ENCODE assay signal across 1 cellular context in the genomic region with DNA sequence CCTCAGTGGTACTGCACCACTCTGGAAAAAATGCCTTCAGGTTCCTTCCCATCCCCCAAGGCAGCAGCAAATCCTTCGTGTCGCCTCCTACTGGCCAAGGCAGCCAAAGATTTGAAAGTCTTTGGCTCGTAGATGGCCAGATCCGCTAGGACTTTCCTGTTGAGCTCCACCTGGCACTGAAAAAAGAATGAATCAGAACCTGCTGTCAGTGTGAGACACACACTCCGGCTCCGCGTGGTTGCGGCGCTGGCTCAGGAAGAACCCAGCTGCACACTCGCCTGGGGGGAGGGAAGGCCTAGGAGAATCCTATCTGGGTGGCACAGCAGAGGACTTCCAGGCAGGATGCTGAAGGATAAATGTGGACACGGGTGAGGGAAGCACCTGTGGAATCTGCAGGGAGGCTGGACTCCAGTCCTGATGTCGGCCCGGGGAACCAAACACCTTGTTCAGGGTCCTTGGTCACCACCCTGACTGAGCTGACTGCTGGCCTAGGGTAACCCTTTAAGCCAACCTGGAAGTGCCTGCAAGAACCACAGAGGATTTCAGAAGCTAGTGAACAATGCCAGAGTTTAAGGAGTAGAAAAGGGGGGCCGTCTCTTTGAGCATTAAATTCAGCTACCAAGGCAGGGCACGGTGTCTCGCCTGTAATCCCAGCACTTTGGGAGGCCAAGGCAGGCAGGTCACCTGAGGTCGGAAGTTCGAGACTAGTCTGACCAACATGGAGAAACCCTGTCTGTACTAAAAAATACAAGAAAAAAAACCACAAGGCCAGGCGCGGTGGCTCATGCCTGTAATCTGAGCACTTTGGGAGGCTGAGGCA.
TF ChIP-seq lines count a peak whose summit lies in the region.

No MANE protein-coding gene starts in this region.

TF ChIP-seq in HEK293, 187 proteins besides CTCF, POLR2A, EP300 and RAD21 (continued from another document):
- no peak for TF ChIP-seq ZNF140 (tag by site-specific recombination; IDR thresholded peaks at IDR 0.05)
- TF ChIP-seq IKZF3 (tag by site-specific recombination; IDR thresholded peaks at IDR 0.05): peak; percentile 30; the same call in 1 of the 2 replicates
- TF ChIP-seq, protein P1, sequence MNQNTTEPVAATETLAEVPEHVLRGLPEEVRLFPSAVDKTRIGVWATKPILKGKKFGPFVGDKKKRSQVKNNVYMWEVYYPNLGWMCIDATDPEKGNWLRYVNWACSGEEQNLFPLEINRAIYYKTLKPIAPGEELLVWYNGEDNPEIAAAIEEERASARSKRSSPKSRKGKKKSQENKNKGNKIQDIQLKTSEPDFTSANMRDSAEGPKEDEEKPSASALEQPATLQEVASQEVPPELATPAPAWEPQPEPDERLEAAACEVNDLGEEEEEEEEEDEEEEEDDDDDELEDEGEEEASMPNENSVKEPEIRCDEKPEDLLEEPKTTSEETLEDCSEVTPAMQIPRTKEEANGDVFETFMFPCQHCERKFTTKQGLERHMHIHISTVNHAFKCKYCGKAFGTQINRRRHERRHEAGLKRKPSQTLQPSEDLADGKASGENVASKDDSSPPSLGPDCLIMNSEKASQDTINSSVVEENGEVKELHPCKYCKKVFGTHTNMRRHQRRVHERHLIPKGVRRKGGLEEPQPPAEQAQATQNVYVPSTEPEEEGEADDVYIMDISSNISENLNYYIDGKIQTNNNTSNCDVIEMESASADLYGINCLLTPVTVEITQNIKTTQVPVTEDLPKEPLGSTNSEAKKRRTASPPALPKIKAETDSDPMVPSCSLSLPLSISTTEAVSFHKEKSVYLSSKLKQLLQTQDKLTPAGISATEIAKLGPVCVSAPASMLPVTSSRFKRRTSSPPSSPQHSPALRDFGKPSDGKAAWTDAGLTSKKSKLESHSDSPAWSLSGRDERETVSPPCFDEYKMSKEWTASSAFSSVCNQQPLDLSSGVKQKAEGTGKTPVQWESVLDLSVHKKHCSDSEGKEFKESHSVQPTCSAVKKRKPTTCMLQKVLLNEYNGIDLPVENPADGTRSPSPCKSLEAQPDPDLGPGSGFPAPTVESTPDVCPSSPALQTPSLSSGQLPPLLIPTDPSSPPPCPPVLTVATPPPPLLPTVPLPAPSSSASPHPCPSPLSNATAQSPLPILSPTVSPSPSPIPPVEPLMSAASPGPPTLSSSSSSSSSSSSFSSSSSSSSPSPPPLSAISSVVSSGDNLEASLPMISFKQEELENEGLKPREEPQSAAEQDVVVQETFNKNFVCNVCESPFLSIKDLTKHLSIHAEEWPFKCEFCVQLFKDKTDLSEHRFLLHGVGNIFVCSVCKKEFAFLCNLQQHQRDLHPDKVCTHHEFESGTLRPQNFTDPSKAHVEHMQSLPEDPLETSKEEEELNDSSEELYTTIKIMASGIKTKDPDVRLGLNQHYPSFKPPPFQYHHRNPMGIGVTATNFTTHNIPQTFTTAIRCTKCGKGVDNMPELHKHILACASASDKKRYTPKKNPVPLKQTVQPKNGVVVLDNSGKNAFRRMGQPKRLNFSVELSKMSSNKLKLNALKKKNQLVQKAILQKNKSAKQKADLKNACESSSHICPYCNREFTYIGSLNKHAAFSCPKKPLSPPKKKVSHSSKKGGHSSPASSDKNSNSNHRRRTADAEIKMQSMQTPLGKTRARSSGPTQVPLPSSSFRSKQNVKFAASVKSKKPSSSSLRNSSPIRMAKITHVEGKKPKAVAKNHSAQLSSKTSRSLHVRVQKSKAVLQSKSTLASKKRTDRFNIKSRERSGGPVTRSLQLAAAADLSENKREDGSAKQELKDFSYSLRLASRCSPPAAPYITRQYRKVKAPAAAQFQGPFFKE (tag by site-specific recombination; IDR thresholded peaks at IDR 0.05; ENCODE audit: borderline replicate concordance): no peak
- TF ChIP-seq TRIM28 (IDR thresholded peaks at IDR 0.05; ENCODE audit: borderline replicate concordance, low read length): 0 out of 2 replicates have a peak, but pooled peaks have one; percentile 52
- TF ChIP-seq ZNF324 (tag by site-specific recombination; IDR thresholded peaks at IDR 0.05): no peak
- peak; percentile 50; the same call in 1 of the 2 replicates for TF ChIP-seq ZSCAN16 (tag by site-specific recombination; IDR thresholded peaks at IDR 0.05)
- no peak for TF ChIP-seq ZNF112 (tag by site-specific recombination; IDR thresholded peaks at IDR 0.05)
- TF ChIP-seq ZXDB (tag by site-specific recombination; IDR thresholded peaks at IDR 0.05): 0 out of 2 replicates have a peak, but pooled peaks have one; percentile 25
- peak; percentile 85; the same call in 1 of the 2 replicates for TF ChIP-seq ZNF600 (tag by site-specific recombination; IDR thresholded peaks at IDR 0.05)
- no peak for TF ChIP-seq BCL11A (tag by site-specific recombination; IDR thresholded peaks at IDR 0.05; ENCODE audit: low read depth)
- 0 out of 2 replicates have a peak, but pooled peaks have one; percentile 47 for TF ChIP-seq ZNF184 (tag by site-specific recombination; IDR thresholded peaks at IDR 0.05)
- no peak for TF ChIP-seq ZNF114 (tag by site-specific recombination; IDR thresholded peaks at IDR 0.05)
- TF ChIP-seq ZNF843 (tag by site-specific recombination; IDR thresholded peaks at IDR 0.05): no peak
- no peak for TF ChIP-seq ZNF530 (tag by site-specific recombination; IDR thresholded peaks at IDR 0.05; ENCODE audit: low read depth)
- no peak for TF ChIP-seq ZNF48 (tag by site-specific recombination; IDR thresholded peaks at IDR 0.05)
- TF ChIP-seq EGR2 (tag by site-specific recombination; IDR thresholded peaks at IDR 0.05; ENCODE audit: low read depth): no peak
- 0 out of 2 replicates have a peak, but pooled peaks have one; percentile 22 for TF ChIP-seq ZSCAN30 (tag by site-specific recombination; IDR thresholded peaks at IDR 0.05)
- no peak for TF ChIP-seq ZNF341 (tag by site-specific recombination; IDR thresholded peaks at IDR 0.05; ENCODE audit: low read depth)
- TF ChIP-seq PRDM10 (tag by site-specific recombination; IDR thresholded peaks at IDR 0.05): peak; percentile 40; the same call in 1 of the 2 replicates
- TF ChIP-seq ZBTB17 (tag by site-specific recombination; IDR thresholded peaks at IDR 0.05): 0 out of 2 replicates have a peak, but pooled peaks have one; percentile 22
- peak; percentile 37; the same call in 1 of the 2 replicates for TF ChIP-seq ZEB2 (tag by site-specific recombination; IDR thresholded peaks at IDR 0.05)
- TF ChIP-seq YY2 (tag by site-specific recombination; IDR thresholded peaks at IDR 0.05): no peak
- TF ChIP-seq ZNF488 (tag by site-specific recombination; IDR thresholded peaks at IDR 0.05): no peak
- no peak for TF ChIP-seq ZNF169 (tag by site-specific recombination; IDR thresholded peaks at IDR 0.05)
- no peak for TF ChIP-seq ZNF529 (tag by site-specific recombination; IDR thresholded peaks at IDR 0.05; ENCODE audit: insufficient replicate concordance)
- no peak for TF ChIP-seq ZNF37A (tag by site-specific recombination; IDR thresholded peaks at IDR 0.05)
- peak; percentile 27; the same call in 1 of the 2 replicates for TF ChIP-seq ZNF660 (tag by site-specific recombination; IDR thresholded peaks at IDR 0.05)
- TF ChIP-seq, protein P2, sequence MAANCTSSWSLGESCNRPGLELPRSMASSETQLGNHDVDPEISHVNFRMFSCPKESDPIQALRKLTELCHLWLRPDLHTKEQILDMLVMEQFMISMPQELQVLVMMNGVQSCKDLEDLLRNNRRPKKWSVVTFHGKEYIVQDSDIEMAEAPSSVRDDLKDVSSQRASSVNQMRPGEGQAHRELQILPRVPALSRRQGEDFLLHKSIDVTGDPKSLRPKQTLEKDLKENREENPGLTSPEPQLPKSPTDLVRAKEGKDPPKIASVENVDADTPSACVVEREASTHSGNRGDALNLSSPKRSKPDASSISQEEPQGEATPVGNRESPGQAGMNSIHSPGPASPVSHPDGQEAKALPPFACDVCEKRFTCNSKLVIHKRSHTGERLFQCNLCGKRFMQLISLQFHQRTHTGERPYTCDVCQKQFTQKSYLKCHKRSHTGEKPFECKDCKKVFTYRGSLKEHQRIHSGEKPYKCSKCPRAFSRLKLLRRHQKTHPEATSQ (tag by site-specific recombination; IDR thresholded peaks at IDR 0.05): no peak
- TF ChIP-seq KLF8 (tag by site-specific recombination; IDR thresholded peaks at IDR 0.05): peak; percentile 60; the same call in 1 of the 2 replicates
- TF ChIP-seq, protein P3, sequence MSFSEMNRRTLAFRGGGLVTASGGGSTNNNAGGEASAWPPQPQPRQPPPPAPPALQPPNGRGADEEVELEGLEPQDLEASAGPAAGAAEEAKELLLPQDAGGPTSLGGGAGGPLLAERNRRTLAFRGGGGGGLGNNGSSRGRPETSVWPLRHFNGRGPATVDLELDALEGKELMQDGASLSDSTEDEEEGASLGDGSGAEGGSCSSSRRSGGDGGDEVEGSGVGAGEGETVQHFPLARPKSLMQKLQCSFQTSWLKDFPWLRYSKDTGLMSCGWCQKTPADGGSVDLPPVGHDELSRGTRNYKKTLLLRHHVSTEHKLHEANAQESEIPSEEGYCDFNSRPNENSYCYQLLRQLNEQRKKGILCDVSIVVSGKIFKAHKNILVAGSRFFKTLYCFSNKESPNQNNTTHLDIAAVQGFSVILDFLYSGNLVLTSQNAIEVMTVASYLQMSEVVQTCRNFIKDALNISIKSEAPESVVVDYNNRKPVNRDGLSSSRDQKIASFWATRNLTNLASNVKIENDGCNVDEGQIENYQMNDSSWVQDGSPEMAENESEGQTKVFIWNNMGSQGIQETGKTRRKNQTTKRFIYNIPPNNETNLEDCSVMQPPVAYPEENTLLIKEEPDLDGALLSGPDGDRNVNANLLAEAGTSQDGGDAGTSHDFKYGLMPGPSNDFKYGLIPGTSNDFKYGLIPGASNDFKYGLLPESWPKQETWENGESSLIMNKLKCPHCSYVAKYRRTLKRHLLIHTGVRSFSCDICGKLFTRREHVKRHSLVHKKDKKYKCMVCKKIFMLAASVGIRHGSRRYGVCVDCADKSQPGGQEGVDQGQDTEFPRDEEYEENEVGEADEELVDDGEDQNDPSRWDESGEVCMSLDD (tag by site-specific recombination; IDR thresholded peaks at IDR 0.05): no peak
- TF ChIP-seq, protein P4, sequence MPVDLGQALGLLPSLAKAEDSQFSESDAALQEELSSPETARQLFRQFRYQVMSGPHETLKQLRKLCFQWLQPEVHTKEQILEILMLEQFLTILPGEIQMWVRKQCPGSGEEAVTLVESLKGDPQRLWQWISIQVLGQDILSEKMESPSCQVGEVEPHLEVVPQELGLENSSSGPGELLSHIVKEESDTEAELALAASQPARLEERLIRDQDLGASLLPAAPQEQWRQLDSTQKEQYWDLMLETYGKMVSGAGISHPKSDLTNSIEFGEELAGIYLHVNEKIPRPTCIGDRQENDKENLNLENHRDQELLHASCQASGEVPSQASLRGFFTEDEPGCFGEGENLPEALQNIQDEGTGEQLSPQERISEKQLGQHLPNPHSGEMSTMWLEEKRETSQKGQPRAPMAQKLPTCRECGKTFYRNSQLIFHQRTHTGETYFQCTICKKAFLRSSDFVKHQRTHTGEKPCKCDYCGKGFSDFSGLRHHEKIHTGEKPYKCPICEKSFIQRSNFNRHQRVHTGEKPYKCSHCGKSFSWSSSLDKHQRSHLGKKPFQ (tag by site-specific recombination; IDR thresholded peaks at IDR 0.05): no peak
